In genomic region chr4:139617702-139618490, GRCh38 we compare ENCODE assay signal across 1 cellular context.
TF ChIP-seq lines count a peak whose summit lies in the region.

No MANE protein-coding gene starts in this region.

TF ChIP-seq in endothelial cell of umbilical vein, 7 proteins besides CTCF, POLR2A, EP300 and RAD21:
- TF ChIP-seq GATA2 (IDR thresholded peaks at IDR 0.05; ENCODE audit: insufficient read depth, insufficient read length, low read depth, low read length), result no peak
- no peak for TF ChIP-seq EZH2 (IDR thresholded peaks at IDR 0.05; ENCODE audit: borderline replicate concordance, low read depth, low read length, severe bottlenecking)
- no peak for TF ChIP-seq MYC (IDR thresholded peaks at IDR 0.05; ENCODE audit: low read depth, low read length)
- TF ChIP-seq JUN (IDR thresholded peaks at IDR 0.05; ENCODE audit: borderline replicate concordance, insufficient read depth, insufficient read length, low read depth), result no peak
- TF ChIP-seq, protein P1, sequence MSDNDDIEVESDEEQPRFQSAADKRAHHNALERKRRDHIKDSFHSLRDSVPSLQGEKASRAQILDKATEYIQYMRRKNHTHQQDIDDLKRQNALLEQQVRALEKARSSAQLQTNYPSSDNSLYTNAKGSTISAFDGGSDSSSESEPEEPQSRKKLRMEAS (IDR thresholded peaks at IDR 0.05; ENCODE audit: insufficient read depth, insufficient read length), result no peak
- TF ChIP-seq FOS (IDR thresholded peaks at IDR 0.05; ENCODE audit: borderline replicate concordance, insufficient read depth, low read length), result no peak
- TF ChIP-seq POLR2AphosphoS5 (IDR thresholded peaks at IDR 0.05; ENCODE audit: insufficient read depth, low read depth, low read length), result no peak
TF ChIP-seq in endothelial cell of umbilical vein: peak in this region for 0.
